In genomic region chr5:59956130-59956773, GRCh38 we compare ENCODE assay signal across 23 cellular contexts.
DNase-seq lines count a peak whose midpoint lies in the region; ATAC-seq, FAIRE-seq and TF ChIP-seq lines count a peak whose summit lies in the region.
"Had no signal": no experiment of that assay in that cellular context is flagged by ENCODE, and none has a peak within 500 bp of the region (broad histone marks: within the 10 kb centered on the region; RNA-seq: fewer than 3 reads in every experiment).

No MANE protein-coding gene starts in this region.

- H3K27me3 Mint-ChIP-seq in GM23338 (ENCODE audit: insufficient read depth, low read depth, poor library complexity), result no peaks in the 10 kb centered on the region
- H3K27me3 Mint-ChIP-seq in mesothelial cell of epicardium (ENCODE audit: low read depth), result no peaks in the 10 kb centered on the region
- H3K27me3 Mint-ChIP-seq in Calu3 (ENCODE audit: unreplicated experiment), result peaks cover 17% of the 10 kb centered on the region

- intact Hi-C loops in Calu3 (cut with micrococcal nuclease; ENCODE audit: unreplicated experiment), result no loop called here

- H3K36me3 Mint-ChIP-seq in GM23338 (ENCODE audit: low read depth) (no peaks in the 10 kb centered on the region), mesothelial cell of epicardium (no peaks in the 10 kb centered on the region), Calu3 (ENCODE audit: insufficient read depth, unreplicated experiment) (no peaks in the 10 kb centered on the region)

- H2AFZ ChIP-seq in GM23338, result peak overlapping the region; percentile 90
- H2AFZ ChIP-seq in hepatocyte, result no peak overlapping the region

- BruUV-seq in Calu3 (replicated peaks; lab: Mats Ljungman, UMichigan), result no TSS peak

- TF ChIP-seq CTCF in AG10803 (conservative IDR thresholded peaks at IDR 0.05; ENCODE audit: low read length) (no peak), GM23338 (conservative IDR thresholded peaks at IDR 0.05; ENCODE audit: low read depth in 2 of 2) (no peak), mesothelial cell of epicardium (IDR thresholded peaks at IDR 0.05; ENCODE audit: unreplicated experiment) (no peak), Calu3 (IDR thresholded peaks at IDR 0.05; ENCODE audit: unreplicated experiment) (no peak), hepatocyte (IDR thresholded peaks at IDR 0.05; ENCODE audit: poor library complexity) (no peak)

- H3K9me3 Mint-ChIP-seq in GM23338 (no peaks in the 10 kb centered on the region), mesothelial cell of epicardium (peaks cover 24% of the 10 kb centered on the region), Calu3 (ENCODE audit: low read depth, unreplicated experiment) (no peaks in the 10 kb centered on the region)

- no peak overlapping the region for H3K4me3 ChIP-seq in AG10803 (ENCODE audit: low read length)
- no peak overlapping the region for H3K4me3 ChIP-seq in GM23338
- no peak overlapping the region for H3K4me3 ChIP-seq in hepatocyte
- H3K4me3 ChIP-seq: A549, Peyer's patch had no signal

- H3K4me2 ChIP-seq in GM23338 (no peak overlapping the region), hepatocyte (no peak overlapping the region)
- H3K4me2 ChIP-seq: A549 had no signal

- H4K20me1 ChIP-seq in GM23338 (replicated peaks; ENCODE audit: insufficient read depth) (no peaks in the 10 kb centered on the region), hepatocyte (ENCODE audit: insufficient read depth, poor library complexity, severe bottlenecking) (no peaks in the 10 kb centered on the region)

- H3K27me3 ChIP-seq in GM23338 (ENCODE audit: insufficient read depth), result no peaks in the 10 kb centered on the region
- H3K27me3 ChIP-seq in hepatocyte, result no peaks in the 10 kb centered on the region
- H3K27me3 ChIP-seq: Peyer's patch had no signal

- no peaks in the 10 kb centered on the region for H3F3A ChIP-seq in GM23338 (replicated peaks; ENCODE audit: low read depth)

- peak; percentile 55 for DNase-seq in AG10803 (ENCODE audit: low read depth)
- DNase-seq in GM23338 (ENCODE audit: low spot score), result peak; percentile 10
- DNase-seq in mesothelial cell of epicardium (ENCODE audit: low spot score in 2 of 2, unreplicated experiment in 2 of 2), result no peak
- no peak for DNase-seq in NCI-H2081 (lab: John Stamatoyannopoulos, UW)
- no peak for DNase-seq in Calu3
- DNase-seq in hepatocyte (ENCODE audit: low spot score), result no peak
- DNase-seq: DMS 273 treated with DMSO at 0.1 percent for 48 hours; DND-41; GDM1; GOT3; MM.1S; NCI-H1092; NCI-H1436 treated with DMSO at 0.1 percent for 48 hours; NCI-H2029 treated with DMSO at 0.1 percent for 48 hours; NCI-H446 treated with DMSO at 0.1 percent for 48 hours; NCI-H748 treated with DMSO at 0.1 percent for 48 hours; NK-92 treated with Interleukin-12 subunit alpha and Interleukin-12 subunit beta, amount 100 ng/mL, for 24 hours; Peyer's patch had no signal

- H3K9me2 ChIP-seq in GM23338 (ENCODE audit: insufficient read depth) (no peaks in the 10 kb centered on the region; the same call in 1 of the 2 replicates), hepatocyte (replicated peaks; ENCODE audit: insufficient read depth) (no peaks in the 10 kb centered on the region)

- H3K36me3 ChIP-seq in GM23338 (ENCODE audit: insufficient read depth) (no peaks in the 10 kb centered on the region), hepatocyte (replicated peaks; ENCODE audit: insufficient read depth, low read depth) (no peaks in the 10 kb centered on the region)
- H3K36me3 ChIP-seq: Peyer's patch had no signal

- ATAC-seq in GM23338 (peak; percentile 65), HG03135 (IDR thresholded peaks at IDR 0.05; ENCODE audit: unreplicated experiment) (no peak)
- ATAC-seq: A549, Right ventricle myocardium inferior had no signal

- H3K9me3 ChIP-seq in hepatocyte (ENCODE audit: low read depth), result no peaks in the 10 kb centered on the region
- H3K9me3 ChIP-seq: A549, Peyer's patch had no signal

- H3K4me3 Mint-ChIP-seq in GM23338 (no peak overlapping the region), mesothelial cell of epicardium (no peak overlapping the region), Calu3 (ENCODE audit: low read depth, unreplicated experiment) (no peak overlapping the region)
- H3K4me3 Mint-ChIP-seq: CD14-positive monocyte had no signal

- H3K79me2 ChIP-seq in GM23338 (replicated peaks; ENCODE audit: insufficient read depth) (no peaks in the 10 kb centered on the region), hepatocyte (no peaks in the 10 kb centered on the region)

- FAIRE-seq in endometrium (lab: Jason Lieb, UNC), result peak; percentile 39
- FAIRE-seq: A549 had no signal

- H3K4me1 ChIP-seq in GM23338 (ENCODE audit: insufficient read depth), result peaks cover 10% of the 10 kb centered on the region
- no peaks in the 10 kb centered on the region for H3K4me1 ChIP-seq in hepatocyte (ENCODE audit: insufficient read depth)
- H3K4me1 ChIP-seq: A549, Peyer's patch had no signal

- H3K27ac Mint-ChIP-seq in GM23338 (no peak overlapping the region), mesothelial cell of epicardium (peak overlapping the region; percentile 35), Calu3 (ENCODE audit: unreplicated experiment) (no peak overlapping the region)

- H3K4me1 Mint-ChIP-seq in GM23338, result peaks cover 7% of the 10 kb centered on the region; the same call in 2 of the 3 replicates
- H3K4me1 Mint-ChIP-seq in mesothelial cell of epicardium, result peaks cover 12% of the 10 kb centered on the region
- H3K4me1 Mint-ChIP-seq in Calu3 (ENCODE audit: low read depth, unreplicated experiment), result no peaks in the 10 kb centered on the region
- H3K4me1 Mint-ChIP-seq: CD14-positive monocyte had no signal

- H3K27ac ChIP-seq in GM23338 (ENCODE audit: low read depth) (no peak overlapping the region), hepatocyte (no peak overlapping the region)
- H3K27ac ChIP-seq: A549, Peyer's patch had no signal

- CTCF ChIA-PET in Calu3 (lab: Charles Lee), result interaction anchor here (0.6 kb wide), 1 partner anchor 95 kb away, joined by 5 read pairs; no protein-coding TSS in a partner anchor

- 79% methylated on average over 3 of the region's 3 CpGs for WGBS in hepatocyte (ENCODE audit: low lambda C conversion rate, missing lambda C conversion rate)

TF ChIP-seq in GM23338, 12 proteins besides CTCF, POLR2A, EP300 and RAD21 (continues in another document):
- TF ChIP-seq REST (IDR thresholded peaks at IDR 0.05; ENCODE audit: unreplicated experiment) (no peak), POLR2AphosphoS5 (IDR thresholded peaks at IDR 0.05; ENCODE audit: low read depth) (no peak), ETS1 (IDR thresholded peaks at IDR 0.05) (no peak), ZNF331 (CRISPR knock-in tag; IDR thresholded peaks at IDR 0.05; ENCODE audit: low read depth) (no peak), EZH2 (IDR thresholded peaks at IDR 0.05; ENCODE audit: low read depth, unreplicated experiment) (no peak), ZNF114 (CRISPR knock-in tag; IDR thresholded peaks at IDR 0.05) (no peak), NANOG (IDR thresholded peaks at IDR 0.05; ENCODE audit: borderline replicate concordance) (no peak), STAT1 (IDR thresholded peaks at IDR 0.05; ENCODE audit: unreplicated experiment) (no peak)

Comparison
In these comparisons a context has a peak if more than half of its experiments do, and no peak if none do; other contexts are left out.
1. DNase-seq: peak in AG10803 (single experiment) and GM23338 (single experiment); none in mesothelial cell of epicardium (0 of 2), NCI-H2081 (0 of 2), Calu3 (single experiment) and hepatocyte (single experiment).